Comparison of ENCODE assay signal across 1 cellular context in the genomic region with DNA sequence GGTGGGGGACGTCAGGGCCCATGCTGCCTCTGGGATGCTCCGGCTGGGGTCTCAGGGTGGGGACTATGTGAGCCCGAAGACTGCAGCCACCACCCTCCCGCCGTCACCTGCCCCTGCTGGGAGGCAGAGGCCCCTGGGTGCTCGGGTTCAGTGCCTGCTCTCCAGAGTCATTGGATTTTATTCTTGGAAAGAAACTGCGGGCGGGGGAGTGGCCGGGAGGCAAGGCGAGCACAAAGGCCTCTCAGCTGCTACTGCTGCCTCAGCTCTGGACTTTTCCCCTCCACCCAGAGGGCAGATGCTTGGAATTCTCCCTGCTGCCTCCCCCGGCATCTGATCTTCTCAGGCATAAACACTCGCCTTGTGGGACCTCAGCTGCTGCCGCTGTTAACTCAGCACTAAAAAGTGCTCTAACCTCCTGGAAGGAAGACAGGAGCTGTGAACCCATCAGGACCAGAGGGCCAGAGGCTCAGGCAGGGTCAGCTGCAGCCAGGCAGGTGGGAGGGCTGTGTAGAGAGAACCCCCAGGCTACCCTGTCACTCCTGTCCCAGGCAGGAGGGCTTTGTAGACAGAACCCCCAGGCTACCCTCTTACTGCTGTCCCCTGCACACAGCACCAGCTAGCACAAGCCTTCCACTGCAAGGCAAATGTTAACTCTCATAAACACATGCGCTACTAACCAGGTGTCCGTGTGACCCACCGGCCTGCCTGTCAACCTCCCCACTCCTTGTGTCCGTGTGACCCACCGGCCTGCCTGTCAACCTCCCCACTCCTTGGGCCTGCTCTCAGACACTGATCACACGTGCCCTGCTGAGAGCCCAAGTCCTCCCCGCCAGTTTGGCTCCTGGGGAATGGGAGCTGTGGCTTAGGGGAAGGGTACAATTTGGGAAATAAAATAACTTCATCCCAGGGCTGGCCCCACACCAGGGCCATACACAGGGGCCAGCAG.
TF ChIP-seq lines count a peak whose summit lies in the region.

No MANE protein-coding gene starts in this region.

TF ChIP-seq in HepG2, 621 proteins besides CTCF, POLR2A, EP300 and RAD21 (continued from another document):
- TF ChIP-seq ZNF646 (CRISPR knock-in tag; IDR thresholded peaks at IDR 0.05) (no peak), SP5 (CRISPR knock-in tag; IDR thresholded peaks at IDR 0.05; ENCODE audit: borderline replicate concordance, low read depth) (peak; percentile 49; the same call in 1 of the 2 replicates), YEATS2 (CRISPR knock-in tag; IDR thresholded peaks at IDR 0.05; ENCODE audit: borderline replicate concordance) (no peak), ZSCAN9 (CRISPR knock-in tag; IDR thresholded peaks at IDR 0.05; ENCODE audit: borderline replicate concordance) (no peak), MLLT10 (CRISPR knock-in tag; IDR thresholded peaks at IDR 0.05) (no peak), SRSF4 (IDR thresholded peaks at IDR 0.05; ENCODE audit: low read depth, low read length, poor library complexity, severe bottlenecking) (no peak)
- TF ChIP-seq, protein P1, sequence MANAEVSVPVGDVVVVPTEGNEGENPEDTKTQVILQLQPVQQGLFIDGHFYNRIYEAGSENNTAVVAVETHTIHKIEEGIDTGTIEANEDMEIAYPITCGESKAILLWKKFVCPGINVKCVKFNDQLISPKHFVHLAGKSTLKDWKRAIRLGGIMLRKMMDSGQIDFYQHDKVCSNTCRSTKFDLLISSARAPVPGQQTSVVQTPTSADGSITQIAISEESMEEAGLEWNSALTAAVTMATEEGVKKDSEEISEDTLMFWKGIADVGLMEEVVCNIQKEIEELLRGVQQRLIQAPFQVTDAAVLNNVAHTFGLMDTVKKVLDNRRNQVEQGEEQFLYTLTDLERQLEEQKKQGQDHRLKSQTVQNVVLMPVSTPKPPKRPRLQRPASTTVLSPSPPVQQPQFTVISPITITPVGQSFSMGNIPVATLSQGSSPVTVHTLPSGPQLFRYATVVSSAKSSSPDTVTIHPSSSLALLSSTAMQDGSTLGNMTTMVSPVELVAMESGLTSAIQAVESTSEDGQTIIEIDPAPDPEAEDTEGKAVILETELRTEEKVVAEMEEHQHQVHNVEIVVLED (CRISPR knock-in tag; IDR thresholded peaks at IDR 0.05; ENCODE audit: borderline replicate concordance): no peak
